Comparison of ENCODE assay signal across 26 cellular contexts in the genomic region with DNA sequence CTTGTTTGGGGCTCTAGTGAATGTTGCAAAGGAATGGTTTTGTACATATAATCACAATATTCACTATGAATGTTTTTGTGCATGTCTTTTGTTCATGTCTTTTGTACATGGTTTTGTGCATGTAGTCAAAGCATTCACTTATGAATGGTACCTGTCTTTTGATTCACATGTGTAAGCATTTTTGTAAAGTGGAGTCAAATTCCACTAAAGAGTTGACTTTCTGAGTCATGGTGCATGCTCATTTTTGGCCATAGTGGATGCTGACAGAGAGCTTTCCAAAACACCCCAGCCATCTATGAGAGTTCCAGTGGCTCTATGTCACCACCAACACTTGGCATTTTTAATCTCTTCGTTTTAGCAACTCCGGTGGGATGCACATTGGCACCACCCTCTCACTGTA.
DNase-seq lines count a peak whose midpoint lies in the region; ATAC-seq, FAIRE-seq and TF ChIP-seq lines count a peak whose summit lies in the region.
"Had no signal": no experiment of that assay in that cellular context is flagged by ENCODE, and none has a peak within 500 bp of the region (broad histone marks: within the 10 kb centered on the region; RNA-seq: fewer than 3 reads in every experiment).

No MANE protein-coding gene starts in this region.

- H3K27ac ChIP-seq in PC-3 (ENCODE audit: low read length) (no peak overlapping the region), pancreas (no peak overlapping the region)
- H3K27ac ChIP-seq: A549 had no signal

- no peak overlapping the region for H3K9ac ChIP-seq in PC-3 (ENCODE audit: low read length)
- H3K9ac ChIP-seq: BLaER1 treated with 17β-estradiol and CSF1 and Interleukin-3, amounts not matched to agents 10 nM and 100 nM had no signal

- ATAC-seq in PC-3 (peak; percentile 33), GM18517 (IDR thresholded peaks at IDR 0.05; ENCODE audit: unreplicated experiment) (no peak), pancreas (no peak), HG02798 (IDR thresholded peaks at IDR 0.05; ENCODE audit: poor library complexity, unreplicated experiment) (no peak)
- ATAC-seq: A549, GM23338 had no signal

- no peaks in the 10 kb centered on the region for H3K4me1 Mint-ChIP-seq in Caco-2 (ENCODE audit: low read depth, unreplicated experiment)
- H3K4me1 Mint-ChIP-seq: GM23338 had no signal

- H3K9me3 ChIP-seq in PC-3 (ENCODE audit: low read length) (no peaks in the 10 kb centered on the region), Caco-2 (0 out of 2 replicates have a peak, but pooled peaks cover 3% of the 10 kb centered on the region), pancreas (no peaks in the 10 kb centered on the region)
- H3K9me3 ChIP-seq: A549; BE2C; BLaER1 treated with 17β-estradiol and CSF1 and Interleukin-3, amounts not matched to agents 10 nM and 100 nM; HAP-1 had no signal

- H3K4me2 ChIP-seq in PC-3 (ENCODE audit: low read length), result no peak overlapping the region
- H3K4me2 ChIP-seq: A549; BLaER1 treated with 17β-estradiol and CSF1 and Interleukin-3, amounts not matched to agents 10 nM and 100 nM; GM23338 had no signal

- POLR2A ChIA-PET in PC-3 (lab: Charles Lee; ENCODE audit: unreplicated experiment), result no interaction called here
- POLR2A ChIA-PET in Caco-2 (lab: Charles Lee), result no interaction called here

- DNase-seq in LHCN-M2 (ENCODE audit: low read depth) (peak; percentile 6), PC-3 (peak; percentile 79), bronchial epithelial cell (ENCODE audit: low read depth) (peak; percentile 6), Caco-2 (no peak), pancreas (no peak)
- DNase-seq: 8988T; ACHN; AML-193; BE2C; Calu3; CD4-positive, alpha-beta T cell; CD8-positive, alpha-beta memory T cell; DMS53; DMS79 treated with DMSO at 0.1 percent for 48 hours; GF-D8; HFFc6 had no signal

- TF ChIP-seq CTCF in PC-3 (conservative IDR thresholded peaks at IDR 0.05; ENCODE audit: low read depth, low read length) (no peak), bronchial epithelial cell (IDR thresholded peaks at IDR 0.05; ENCODE audit: insufficient read depth, low read length, severe bottlenecking) (no peak), Caco-2 (IDR thresholded peaks at IDR 0.05; ENCODE audit: insufficient read depth in 1 of 2, low read depth in 1 of 2, low read length in 1 of 2, severe bottlenecking in 1 of 2, unreplicated experiment in 1 of 2) (no peak), pancreas (IDR thresholded peaks at IDR 0.05) (no peak)

- H3K4me3 ChIP-seq in PC-3 (ENCODE audit: low read length) (no peak overlapping the region), bronchial epithelial cell (ENCODE audit: low read depth, low read length) (no peak overlapping the region), Caco-2 (ENCODE audit: low read depth, low read length) (no peak overlapping the region), pancreas (no peak overlapping the region)
- H3K4me3 ChIP-seq: A549; BLaER1 treated with 17β-estradiol and CSF1 and Interleukin-3, amounts not matched to agents 10 nM and 100 nM; GM23338; HAP-1 had no signal

- H3K9me2 ChIP-seq in PC-3 (replicated peaks; ENCODE audit: low read length), result no peaks in the 10 kb centered on the region

- H3K36me3 ChIP-seq in PC-3 (ENCODE audit: low read depth, low read length) (no peaks in the 10 kb centered on the region), bronchial epithelial cell (ENCODE audit: control insufficient read depth, insufficient read depth, low read length) (no peaks in the 10 kb centered on the region), Caco-2 (ENCODE audit: control insufficient read depth, insufficient read depth, low read length) (no peaks in the 10 kb centered on the region; the same call in 1 of the 2 replicates), pancreas (no peaks in the 10 kb centered on the region)
- H3K36me3 ChIP-seq: BE2C; BLaER1 treated with 17β-estradiol and CSF1 and Interleukin-3, amounts not matched to agents 10 nM and 100 nM; HAP-1 had no signal

- no peaks in the 10 kb centered on the region for H3K79me2 ChIP-seq in PC-3 (ENCODE audit: low read length)

- H3K9me3 Mint-ChIP-seq in Caco-2 (ENCODE audit: unreplicated experiment), result peaks cover 10% of the 10 kb centered on the region
- H3K9me3 Mint-ChIP-seq: CD4-positive, alpha-beta T cell; CD8-positive, alpha-beta memory T cell; HFFc6 had no signal

- FAIRE-seq in bronchial epithelial cell (lab: Jason Lieb, UNC), result no peak
- FAIRE-seq in pancreas (lab: Jason Lieb, UNC), result no peak
- FAIRE-seq: GM12892, GM19239, H54 had no signal

- no peak overlapping the region for H2AFZ ChIP-seq in PC-3 (ENCODE audit: low read length)
- H2AFZ ChIP-seq: GM23338 had no signal

- 71 to 81% methylated on average over 2 of the region's 2 CpGs for WGBS in pancreas, 2 donors

- no peak overlapping the region for H3K4me3 Mint-ChIP-seq in Caco-2 (ENCODE audit: unreplicated experiment)
- H3K4me3 Mint-ChIP-seq: CD14-positive monocyte; CD4-positive, alpha-beta T cell; GM23338; HFFc6 had no signal

- H3K36me3 Mint-ChIP-seq in Caco-2 (ENCODE audit: insufficient read depth, unreplicated experiment), result no peaks in the 10 kb centered on the region
- H3K36me3 Mint-ChIP-seq: CD14-positive monocyte; CD8-positive, alpha-beta memory T cell had no signal

- H4K20me1 ChIP-seq in PC-3 (ENCODE audit: low read length), result no peaks in the 10 kb centered on the region
- H4K20me1 ChIP-seq: BLaER1 treated with 17β-estradiol and CSF1 and Interleukin-3, amounts not matched to agents 10 nM and 100 nM had no signal

- H3F3A ChIP-seq in PC-3 (ENCODE audit: low read length, unreplicated experiment), result no peaks in the 10 kb centered on the region

- intact Hi-C loops in PC-3 (cut with micrococcal nuclease), result loop anchor here (1.0 kb wide), 1 partner anchor 28 kb away; no protein-coding TSS in a partner anchor
- intact Hi-C loops in Caco-2 (cut with micrococcal nuclease; ENCODE audit: unreplicated experiment), result no loop called here
- intact Hi-C loops in pancreas (cut with DNase I), result no loop called here

- peaks cover 46% of the 10 kb centered on the region for H3K4me1 ChIP-seq in PC-3 (ENCODE audit: insufficient read depth, low read length)
- H3K4me1 ChIP-seq in Caco-2, result 0 out of 2 replicates have a peak, but pooled peaks cover 5% of the 10 kb centered on the region
- peaks cover 0 to 8% (median 4%) of the 10 kb centered on the region in 3 donors for H3K4me1 ChIP-seq in pancreas
- H3K4me1 ChIP-seq: BE2C, HAP-1 had no signal

- no peaks in the 10 kb centered on the region for H3K27me3 Mint-ChIP-seq in Caco-2 (ENCODE audit: insufficient read depth, unreplicated experiment)

- no TSS peak for BruUV-seq in PC-3 (replicated peaks; lab: Mats Ljungman, UMichigan)
- no TSS peak for BruUV-seq in Caco-2 (replicated peaks; lab: Mats Ljungman, UMichigan)

- H3K27me3 ChIP-seq in PC-3 (ENCODE audit: low read length) (no peaks in the 10 kb centered on the region), bronchial epithelial cell (ENCODE audit: control insufficient read depth, insufficient read depth, low read length) (no peaks in the 10 kb centered on the region), Caco-2 (replicated peaks; ENCODE audit: control insufficient read depth, insufficient read depth, low read length) (no peaks in the 10 kb centered on the region; the same call in 1 of the 2 replicates), pancreas (no peaks in the 10 kb centered on the region)
- H3K27me3 ChIP-seq: BE2C; BLaER1 treated with 17β-estradiol and CSF1 and Interleukin-3, amounts not matched to agents 10 nM and 100 nM had no signal

- CTCF ChIA-PET in PC-3 (lab: Charles Lee) (no interaction called here), Caco-2 (lab: Charles Lee) (no interaction called here)

- no peak overlapping the region for H3K27ac Mint-ChIP-seq in Caco-2 (ENCODE audit: unreplicated experiment)
- H3K27ac Mint-ChIP-seq: CD14-positive monocyte; CD4-positive, alpha-beta T cell; CD8-positive, alpha-beta memory T cell; GM23338; HFFc6 had no signal

Comparison
In these comparisons a context has a peak if more than half of its experiments do, and no peak if none do; other contexts are left out.
1. DNase-seq: peak in LHCN-M2 (single experiment), PC-3 (single experiment) and bronchial epithelial cell (single experiment); none in Caco-2 (0 of 2) and pancreas (0 of 6).